In the genomic region with DNA sequence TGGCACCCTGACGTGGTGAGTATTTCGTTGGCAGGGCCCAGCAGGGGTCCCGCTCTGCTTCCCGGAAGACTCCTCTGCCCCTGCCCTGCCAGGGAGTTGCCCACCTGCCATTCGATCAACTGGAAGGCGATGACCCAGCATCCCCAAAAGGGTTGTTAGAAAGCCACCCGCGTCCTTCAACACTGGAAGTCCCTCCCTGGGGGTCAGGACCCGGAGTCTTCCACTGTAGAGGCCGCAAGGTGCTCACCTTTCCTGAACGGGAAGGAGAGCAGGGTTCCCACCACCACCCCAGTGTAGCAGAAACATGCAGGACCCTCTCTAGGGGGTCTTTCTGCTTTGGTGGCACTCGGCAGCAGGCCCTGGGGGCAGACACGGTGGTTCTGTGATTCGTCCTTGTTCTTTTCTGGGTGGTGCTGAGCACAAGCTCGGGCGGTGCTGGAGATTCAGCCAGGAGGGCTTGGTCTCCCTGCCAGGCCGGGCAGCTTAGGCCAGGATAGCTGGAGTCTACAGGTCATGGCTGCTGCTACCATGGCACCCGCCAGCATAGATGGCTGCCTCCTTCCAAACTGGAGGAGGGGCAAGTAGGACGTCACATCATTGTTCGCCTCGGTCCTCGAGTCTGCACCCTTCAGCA, we compare ENCODE assay signal across 13 cellular contexts.
"Had no signal": no experiment of that assay in that cellular context is flagged by ENCODE, and none has a peak within 500 bp of the region (broad histone marks: within the 10 kb centered on the region; RNA-seq: fewer than 3 reads in every experiment).

No MANE protein-coding gene starts in this region.

- H3K36me3 ChIP-seq: adrenal gland had no signal

- H3K4me1 ChIP-seq: adrenal gland had no signal

- H3K4me2 ChIP-seq: hepatocyte had no signal

- H3K27ac ChIP-seq: adrenal gland, hepatocyte, tibial artery had no signal

- DNase-seq: activated CD4-positive, alpha-beta T cell treated with anti-CD3 and anti-CD28 coated beads for 48 hours; activated CD8-positive, alpha-beta T cell treated with anti-CD3 and anti-CD28 coated beads, Interleukin-2, amount 10 ng/mL, durations not matched to agents 7 days and 5 days; activated effector memory CD4-positive, alpha-beta T cell treated with anti-CD3 and anti-CD28 coated beads, Interleukin-2, amount 50 U/mL, for 16 hours; activated T-cell treated with anti-CD3 and anti-CD28 coated beads, Interleukin-2, amount 50 U/mL, for 4 hours; adrenal gland; foreskin fibroblast; nephron progenitor cell; occipital lobe; stimulated activated naive CD8-positive, alpha-beta T cell treated with anti-CD3 and anti-CD28 coated beads, Interleukin-15, Interleukin-2, amounts not matched to agents 100 U/mL and 50 U/mL, for 24 hours; substantia nigra had no signal

- H2AFZ ChIP-seq: hepatocyte had no signal

- ATAC-seq: activated CD8-positive, alpha-beta T cell treated with anti-CD3 and anti-CD28 coated beads, Interleukin-2, amount 10 ng/mL, durations not matched to agents 7 days and 5 days; activated naive CD4-positive, alpha-beta T cell treated with anti-CD3 and anti-CD28 coated beads, Interleukin-2, amount 50 U/mL, for 72 hours; activated T-cell treated with anti-CD3 and anti-CD28 coated beads, Interleukin-2, amount 50 U/mL, for 4 hours; stimulated activated naive CD8-positive, alpha-beta T cell treated with anti-CD3 and anti-CD28 coated beads, Interleukin-15, Interleukin-2, amounts not matched to agents 100 U/mL and 50 U/mL, for 24 hours had no signal

- H3K27me3 ChIP-seq: adrenal gland had no signal

- H3K4me3 ChIP-seq: adrenal gland, hepatocyte, tibial artery had no signal

- H3K9me3 ChIP-seq: adrenal gland, tibial artery had no signal
